20 cellular contexts compared by ENCODE assay signal in genomic region chr7:77649950-77650349, GRCh38. TPM values are rescaled to one million over a fixed set of nuclear protein-coding genes. Genes with fewer than 3 reads are reported as not detected.
A peak's percentile ranks its signal among the peaks of the same experiment; 100 is the strongest.
DNase-seq lines count a peak whose midpoint lies in the region; ATAC-seq and TF ChIP-seq lines count a peak whose summit lies in the region.
"Had no signal": no experiment of that assay in that cellular context is flagged by ENCODE, and none has a peak within 500 bp of the region (broad histone marks: within the 10 kb centered on the region; RNA-seq: fewer than 3 reads in every experiment).

No MANE protein-coding gene starts in this region.

- ATAC-seq in PC-3, result no peak
- no peak for ATAC-seq in CD8-positive, alpha-beta T cell
- ATAC-seq: gastroesophageal sphincter; lower lobe of right lung; naive thymus-derived CD8-positive, alpha-beta T cell had no signal

- no peak overlapping the region for H3K27ac ChIP-seq in PC-3 (ENCODE audit: low read length)
- H3K27ac ChIP-seq in CD8-positive, alpha-beta T cell (ENCODE audit: low read depth, low read length), result no peak overlapping the region
- H3K27ac ChIP-seq: gastroesophageal sphincter, lower lobe of right lung had no signal

- H2AFZ ChIP-seq in PC-3 (ENCODE audit: low read length), result no peak overlapping the region

- no TSS peak for BruUV-seq in Caco-2 (replicated peaks; lab: Mats Ljungman, UMichigan)
- BruUV-seq in PC-3 (replicated peaks; lab: Mats Ljungman, UMichigan), result no TSS peak

- H3K4me1 Mint-ChIP-seq in Caco-2 (ENCODE audit: low read depth, unreplicated experiment), result peaks cover 16% of the 10 kb centered on the region
- no peaks in the 10 kb centered on the region for H3K4me1 Mint-ChIP-seq in CD8-positive, alpha-beta T cell (ENCODE audit: low read depth)
- H3K4me1 Mint-ChIP-seq: endodermal cell; naive thymus-derived CD8-positive, alpha-beta T cell had no signal

- H3K36me3 ChIP-seq in Caco-2 (ENCODE audit: control insufficient read depth, insufficient read depth, low read length) (no peaks in the 10 kb centered on the region), PC-3 (ENCODE audit: low read depth, low read length) (peaks cover 9% of the 10 kb centered on the region)
- H3K36me3 ChIP-seq in CD8-positive, alpha-beta T cell (ENCODE audit: insufficient read depth, low read length), result no peaks in the 10 kb centered on the region
- H3K36me3 ChIP-seq: BE2C had no signal

- H3K36me3 Mint-ChIP-seq in Caco-2 (ENCODE audit: insufficient read depth, unreplicated experiment), result peaks cover 36% of the 10 kb centered on the region
- H3K36me3 Mint-ChIP-seq in CD8-positive, alpha-beta T cell, result peaks cover 3% of the 10 kb centered on the region
- H3K36me3 Mint-ChIP-seq: activated CD4-positive, alpha-beta memory T cell treated with anti-CD3 and anti-CD28 coated beads for 36 hours; naive thymus-derived CD8-positive, alpha-beta T cell had no signal

- H3K79me2 ChIP-seq in PC-3 (ENCODE audit: low read length), result no peaks in the 10 kb centered on the region

- H3K27me3 ChIP-seq in Caco-2 (replicated peaks; ENCODE audit: control insufficient read depth, insufficient read depth, low read length), result no peaks in the 10 kb centered on the region
- H3K27me3 ChIP-seq in PC-3 (ENCODE audit: low read length), result no peaks in the 10 kb centered on the region
- no peaks in the 10 kb centered on the region for H3K27me3 ChIP-seq in CD8-positive, alpha-beta T cell (ENCODE audit: insufficient read depth, low read length)
- H3K27me3 ChIP-seq: BE2C, gastroesophageal sphincter had no signal

- DNase-seq in Caco-2, result peak in 1 of 2 experiments; percentile 49
- peak; percentile 24 for DNase-seq in PC-3
- peak; percentile 23 for DNase-seq in fibroblast of mammary gland (ENCODE audit: low read depth)
- DNase-seq in non-pigmented ciliary epithelial cell (ENCODE audit: low read depth), result peak; percentile 51
- DNase-seq in NCI-H1436 treated with DMSO at 0.1 percent for 48 hours (lab: John Stamatoyannopoulos, UW), result no peak
- DNase-seq in HuH-7.5 (ENCODE audit: low spot score), result no peak
- DNase-seq in activated CD4-positive, alpha-beta T cell treated with anti-CD3 and anti-CD28 coated beads for 1 hour, result no peak
- DNase-seq in CD8-positive, alpha-beta T cell, result no peak
- DNase-seq: activated CD4-positive, alpha-beta memory T cell treated with anti-CD3 and anti-CD28 coated beads for 36 hours; activated T-cell treated with anti-CD3 and anti-CD28 coated beads, Interleukin-2, amount 50 U/mL, for 48 hours; BE2C; DMS53; endodermal cell; KG1; lower lobe of right lung; naive thymus-derived CD8-positive, alpha-beta T cell; NCI-H1092; RPMI8226 had no signal

- TF ChIP-seq CTCF in Caco-2 (IDR thresholded peaks at IDR 0.05; ENCODE audit: insufficient read depth in 1 of 2, low read depth in 1 of 2, low read length in 1 of 2, severe bottlenecking in 1 of 2, unreplicated experiment in 1 of 2) (no peak), PC-3 (conservative IDR thresholded peaks at IDR 0.05; ENCODE audit: low read depth, low read length) (no peak), fibroblast of mammary gland (conservative IDR thresholded peaks at IDR 0.05; ENCODE audit: control insufficient read depth, insufficient read depth, low read depth, low read length) (no peak)
- no peak for TF ChIP-seq CTCF in CD8-positive, alpha-beta T cell (IDR thresholded peaks at IDR 0.05)

- H3F3A ChIP-seq in PC-3 (ENCODE audit: low read length, unreplicated experiment), result no peaks in the 10 kb centered on the region

- H3K27me3 Mint-ChIP-seq in Caco-2 (ENCODE audit: insufficient read depth, unreplicated experiment), result no peaks in the 10 kb centered on the region
- H3K27me3 Mint-ChIP-seq in CD8-positive, alpha-beta T cell (ENCODE audit: low read depth), result no peaks in the 10 kb centered on the region
- H3K27me3 Mint-ChIP-seq: activated CD4-positive, alpha-beta memory T cell treated with anti-CD3 and anti-CD28 coated beads for 36 hours; activated naive CD8-positive, alpha-beta T cell; naive thymus-derived CD8-positive, alpha-beta T cell had no signal

- H3K9me3 ChIP-seq in Caco-2 (no peaks in the 10 kb centered on the region), PC-3 (ENCODE audit: low read length) (no peaks in the 10 kb centered on the region)
- no peaks in the 10 kb centered on the region for H3K9me3 ChIP-seq in CD8-positive, alpha-beta T cell (ENCODE audit: low read length)
- H3K9me3 ChIP-seq: BE2C, gastroesophageal sphincter, lower lobe of right lung had no signal

- intact Hi-C loops in Caco-2 (cut with micrococcal nuclease; ENCODE audit: unreplicated experiment), result loop anchor here (1.0 to 10.0 kb wide), 3 partner anchors 211 to 375 kb away; no protein-coding TSS in a partner anchor
- intact Hi-C loops in PC-3 (cut with micrococcal nuclease), result loop anchor here (5.0 kb wide), 1 partner anchor 282 kb away; no protein-coding TSS in a partner anchor
- intact Hi-C loops in CD8-positive, alpha-beta T cell (cut with DNase I, micrococcal nuclease), result loop anchor here (2.0 to 5.0 kb wide), 2 partner anchors 113 to 391 kb away; partner anchors contain the start of gene PTPN12 (in 1 of the 2)

- no peaks in the 10 kb centered on the region for H3K9me3 Mint-ChIP-seq in Caco-2 (ENCODE audit: unreplicated experiment)
- no peaks in the 10 kb centered on the region for H3K9me3 Mint-ChIP-seq in CD8-positive, alpha-beta T cell
- H3K9me3 Mint-ChIP-seq: activated CD4-positive, alpha-beta memory T cell treated with anti-CD3 and anti-CD28 coated beads for 36 hours; endodermal cell; naive thymus-derived CD8-positive, alpha-beta T cell had no signal

- H3K4me3 ChIP-seq in Caco-2 (ENCODE audit: low read depth, low read length), result no peak overlapping the region
- H3K4me3 ChIP-seq in PC-3 (ENCODE audit: low read length), result no peak overlapping the region
- H3K4me3 ChIP-seq in fibroblast of mammary gland (ENCODE audit: control insufficient read depth, low read depth, low read length), result no peak overlapping the region
- no peak overlapping the region for H3K4me3 ChIP-seq in CD8-positive, alpha-beta T cell (ENCODE audit: low read depth, low read length)
- H3K4me3 ChIP-seq: gastroesophageal sphincter, lower lobe of right lung had no signal

- no peak overlapping the region for H3K9ac ChIP-seq in PC-3 (ENCODE audit: low read length)

- H3K4me3 Mint-ChIP-seq in Caco-2 (ENCODE audit: unreplicated experiment), result peak overlapping the region; percentile 35
- H3K4me3 Mint-ChIP-seq in CD8-positive, alpha-beta T cell, result no peak overlapping the region
- H3K4me3 Mint-ChIP-seq: activated CD4-positive, alpha-beta memory T cell treated with anti-CD3 and anti-CD28 coated beads for 36 hours; activated naive CD8-positive, alpha-beta T cell; endodermal cell; naive thymus-derived CD8-positive, alpha-beta T cell had no signal

- CTCF ChIA-PET in Caco-2 (lab: Charles Lee), result interaction anchor here (0.6 to 1.3 kb wide), 2 partner anchors 9 to 117 kb away, joined by 3 to 4 read pairs; no protein-coding TSS in a partner anchor
- CTCF ChIA-PET in PC-3 (lab: Charles Lee), result interaction anchor here (0.5 kb wide), 1 partner anchor 75 kb away, joined by 3 read pairs; no protein-coding TSS in a partner anchor
- CTCF ChIA-PET in CD8-positive, alpha-beta T cell (lab: Charles Lee), result interaction anchor here (1.0 to 3.5 kb wide), 5 partner anchors 11 to 391 kb away, joined by 3 to 50 read pairs (median 7); no protein-coding TSS in a partner anchor

- no peaks in the 10 kb centered on the region for H4K20me1 ChIP-seq in PC-3 (ENCODE audit: low read length)

- H3K4me1 ChIP-seq in Caco-2, result peaks cover 34% of the 10 kb centered on the region
- H3K4me1 ChIP-seq in PC-3 (ENCODE audit: insufficient read depth, low read length), result no peaks in the 10 kb centered on the region
- no peaks in the 10 kb centered on the region for H3K4me1 ChIP-seq in CD8-positive, alpha-beta T cell (ENCODE audit: insufficient read depth, low read length)
- H3K4me1 ChIP-seq: BE2C, lower lobe of right lung had no signal

- peak overlapping the region; percentile 61 for H3K27ac Mint-ChIP-seq in Caco-2 (ENCODE audit: unreplicated experiment)
- no peak overlapping the region for H3K27ac Mint-ChIP-seq in CD8-positive, alpha-beta T cell
- H3K27ac Mint-ChIP-seq: activated CD4-positive, alpha-beta memory T cell treated with anti-CD3 and anti-CD28 coated beads for 36 hours; activated naive CD8-positive, alpha-beta T cell; endodermal cell; naive thymus-derived CD8-positive, alpha-beta T cell had no signal

- H3K4me2 ChIP-seq in PC-3 (ENCODE audit: low read length), result no peak overlapping the region

- POLR2A ChIA-PET in Caco-2 (lab: Charles Lee) (interaction anchor here (0.7 to 1.2 kb wide), 2 partner anchors 46 to 113 kb away, joined by 3 read pairs; partner anchors contain the start of gene PTPN12), PC-3 (lab: Charles Lee; ENCODE audit: unreplicated experiment) (no interaction called here)
- POLR2A ChIA-PET in CD8-positive, alpha-beta T cell (lab: Charles Lee), result interaction anchor here (0.6 kb wide), 1 partner anchor 277 kb away, joined by 3 read pairs; no protein-coding TSS in a partner anchor

- no peaks in the 10 kb centered on the region for H3K9me2 ChIP-seq in PC-3 (replicated peaks; ENCODE audit: low read length)

RNA-seq across cellular contexts. Expression of gene RSBN1L, which starts 46.3 kb away (rescaled TPM):
- 21.4 and 25.3 TPM in 2 replicates for total RNA-seq in Caco-2 (2022)
- total RNA-seq in PC-3 (2014; rRNA removed), result 6.9 and 11.2 TPM in 2 replicates
- total RNA-seq in CD8-positive, alpha-beta T cell, result 10 to 100 TPM in 1 of 2 experiments, 1 to 10 TPM in 1; 7.4 to 10.0 TPM

Comparison
In these comparisons a context has a peak if more than half of its experiments do, and no peak if none do; other contexts are left out.
1. DNase-seq: peak in PC-3 (single experiment), fibroblast of mammary gland (single experiment) and non-pigmented ciliary epithelial cell (single experiment); none in NCI-H1436 treated with DMSO at 0.1 percent for 48 hours (single experiment), HuH-7.5 (single experiment), activated CD4-positive, alpha-beta T cell treated with anti-CD3 and anti-CD28 coated beads for 1 hour (single experiment) and CD8-positive, alpha-beta T cell (0 of 7).